In the genomic region with DNA sequence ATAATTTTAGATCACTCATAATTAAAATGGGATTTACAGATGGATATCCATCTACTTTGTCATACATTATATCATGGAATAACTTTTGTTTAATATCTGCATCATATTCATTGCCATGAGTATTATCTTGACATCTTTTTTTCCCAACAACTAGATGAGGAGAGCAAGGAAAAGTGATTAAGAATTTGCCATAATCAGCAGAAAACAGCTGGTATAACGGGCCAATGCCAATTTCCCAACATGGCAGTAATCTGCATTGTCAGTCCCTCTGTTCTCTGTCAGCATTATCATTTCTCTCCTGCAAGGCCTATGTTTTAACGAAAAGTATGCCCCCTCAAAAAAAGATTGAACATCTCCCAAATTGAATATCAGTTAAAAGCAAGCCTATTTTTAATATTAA, we compare ENCODE assay signal across 7 cellular contexts.
"Had no signal": no experiment of that assay in that cellular context is flagged by ENCODE, and none has a peak within 500 bp of the region (broad histone marks: within the 10 kb centered on the region; RNA-seq: fewer than 3 reads in every experiment).

No MANE protein-coding gene starts in this region.

- H3K9ac ChIP-seq: GM23248, KMS-11 had no signal

- H3K27ac ChIP-seq: GM23248, KMS-11 had no signal

- H3K36me3 ChIP-seq: HAP-1 had no signal

- H3K9me3 ChIP-seq: HAP-1 had no signal

- H2AFZ ChIP-seq: GM23248 had no signal

- FAIRE-seq: HTR-8/SVneo had no signal

- DNase-seq: GM23248, GOT3, H7, KBM-7 had no signal

- H3K4me2 ChIP-seq: KMS-11 had no signal

- H3K4me3 ChIP-seq: GM23248, HAP-1 had no signal
